10 cellular contexts compared by ENCODE assay signal in genomic region chr2:201406077-201406662, GRCh38. TPM values are rescaled to one million over a fixed set of nuclear protein-coding genes. Genes with fewer than 3 reads are reported as not detected.
DNase-seq lines count a peak whose midpoint lies in the region; FAIRE-seq and TF ChIP-seq lines count a peak whose summit lies in the region.
"Had no signal": no experiment of that assay in that cellular context is flagged by ENCODE, and none has a peak within 500 bp of the region (broad histone marks: within the 10 kb centered on the region; RNA-seq: fewer than 3 reads in every experiment).

No MANE protein-coding gene starts in this region.

- no peak overlapping the region for H4K91ac ChIP-seq in H9 (ENCODE audit: insufficient read length, low read depth, low read length)

- H3K18ac ChIP-seq in H9 (ENCODE audit: insufficient read length, low read depth, low read length): no peak overlapping the region

- no peak overlapping the region for H2AFZ ChIP-seq in H9 (ENCODE audit: low read length)

- H2BK15ac ChIP-seq in H9 (ENCODE audit: low read depth, low read length): no peak overlapping the region

- H3K27ac Mint-ChIP-seq in CD8-positive, alpha-beta memory T cell: no peak overlapping the region
- H3K27ac Mint-ChIP-seq in H9: peak overlapping the region in 1 of 3 experiments; percentile 12; a peak in 1 of 7 replicates
- H3K27ac Mint-ChIP-seq in nephron progenitor cell: no peak overlapping the region

- no peaks in the 10 kb centered on the region for H3K79me2 ChIP-seq in H9 (ENCODE audit: insufficient read depth, low read length)

- no peaks in the 10 kb centered on the region for H3K23me2 ChIP-seq in H9 (ENCODE audit: insufficient read length, low read depth, low read length, poor library complexity, severe bottlenecking)

- H2BK120ac ChIP-seq in H9 (ENCODE audit: low read depth, low read length, poor library complexity, severe bottlenecking): no peak overlapping the region

- no peaks in the 10 kb centered on the region for H3K9me3 ChIP-seq in CD8-positive, alpha-beta memory T cell (ENCODE audit: low read length)
- H3K9me3 ChIP-seq in muscle layer of duodenum (ENCODE audit: control insufficient read depth in 1 of 2, low read length in 2 of 2) (no peaks in the 10 kb centered on the region), H9 (ENCODE audit: control insufficient read depth, low read depth, low read length) (no peaks in the 10 kb centered on the region)

- H3K36me3 Mint-ChIP-seq in CD8-positive, alpha-beta memory T cell: peaks cover 4 to 38% (median 12%) of the 10 kb centered on the region in 3 donors
- H3K36me3 Mint-ChIP-seq in H9 (ENCODE audit: insufficient read depth in 1 of 3, low read depth in 3 of 3) (peaks cover 0 to 5% (median 3%) of the 10 kb centered on the region in 3 experiments; a peak in 3 of 7 replicates), nephron progenitor cell (ENCODE audit: low read depth) (peaks cover 4% of the 10 kb centered on the region)

- no peak overlapping the region for H4K8ac ChIP-seq in H9 (replicated peaks; ENCODE audit: insufficient read length, low read depth, low read length)

- H3K79me1 ChIP-seq in H9 (ENCODE audit: insufficient read depth, low read depth, low read length, poor library complexity, severe bottlenecking): no peaks in the 10 kb centered on the region

- H3K27ac ChIP-seq in CD8-positive, alpha-beta memory T cell (ENCODE audit: low read depth, low read length): peak overlapping the region; percentile 40
- peak overlapping the region; percentile 39 for H3K27ac ChIP-seq in muscle layer of duodenum (ENCODE audit: low read length)
- H3K27ac ChIP-seq in H9 (ENCODE audit: insufficient read length, low read depth, low read length): no peak overlapping the region
- H3K27ac ChIP-seq: HL-60 had no signal

- no peaks in the 10 kb centered on the region for H4K20me1 ChIP-seq in H9 (ENCODE audit: control insufficient read depth, insufficient read depth, insufficient read length)

- no peak overlapping the region for H3K4me3 Mint-ChIP-seq in CD8-positive, alpha-beta memory T cell
- no peak overlapping the region for H3K4me3 Mint-ChIP-seq in H9
- H3K4me3 Mint-ChIP-seq in nephron progenitor cell: no peak overlapping the region
- H3K4me3 Mint-ChIP-seq: central memory CD8-positive, alpha-beta T cell had no signal

- no peak overlapping the region for H3K14ac ChIP-seq in H9 (ENCODE audit: insufficient read depth, low read length)

- FAIRE-seq in colon (lab: Jason Lieb, UNC): peak; percentile 43

- no peak overlapping the region for H2BK5ac ChIP-seq in H9 (ENCODE audit: insufficient read length, low read length)

- CTCF ChIA-PET in CD8-positive, alpha-beta memory T cell (lab: Charles Lee): interaction anchor here (1.1 kb wide), 1 partner anchor 45 kb away, joined by 3 read pairs; the partner anchor contains the start of genes STRADB and TRAK2

- H3K9me3 Mint-ChIP-seq in CD8-positive, alpha-beta memory T cell: no peaks in the 10 kb centered on the region
- H3K9me3 Mint-ChIP-seq in H9: no peaks in the 10 kb centered on the region
- H3K9me3 Mint-ChIP-seq in nephron progenitor cell: no peaks in the 10 kb centered on the region
- H3K9me3 Mint-ChIP-seq: central memory CD8-positive, alpha-beta T cell had no signal

- no peak overlapping the region for H2BK20ac ChIP-seq in H9 (ENCODE audit: low read depth, low read length, poor library complexity, severe bottlenecking)

- no peaks in the 10 kb centered on the region for H3K27me3 Mint-ChIP-seq in CD8-positive, alpha-beta memory T cell
- no peaks in the 10 kb centered on the region for H3K27me3 Mint-ChIP-seq in H9 (ENCODE audit: low read depth)
- no peaks in the 10 kb centered on the region for H3K27me3 Mint-ChIP-seq in nephron progenitor cell (ENCODE audit: low read depth, poor library complexity)
- H3K27me3 Mint-ChIP-seq: central memory CD8-positive, alpha-beta T cell had no signal

- peaks cover 40 to 60% (median 59%) of the 10 kb centered on the region in 3 donors for H3K4me1 Mint-ChIP-seq in CD8-positive, alpha-beta memory T cell
- 0 out of 4 replicates have a peak, but pooled peaks cover 0 to 3% of the 10 kb centered on the region in 2 experiments for H3K4me1 Mint-ChIP-seq in H9
- no peaks in the 10 kb centered on the region for H3K4me1 Mint-ChIP-seq in nephron progenitor cell

- H2AK5ac ChIP-seq in H9 (ENCODE audit: insufficient read length, low read length): no peak overlapping the region

- peaks cover 19% of the 10 kb centered on the region for H3K4me1 ChIP-seq in CD8-positive, alpha-beta memory T cell (ENCODE audit: insufficient read depth, low read length)
- H3K4me1 ChIP-seq in muscle layer of duodenum (ENCODE audit: control insufficient read depth in 1 of 2, insufficient read depth in 2 of 2, low read length in 2 of 2) (peaks cover 8 to 47% of the 10 kb centered on the region in 2 donors), H9 (ENCODE audit: insufficient read depth, low read length) (no peaks in the 10 kb centered on the region)

- no peak overlapping the region for H3K23ac ChIP-seq in H9 (ENCODE audit: insufficient read length, low read depth, low read length)

- H3K4me3 ChIP-seq in CD8-positive, alpha-beta memory T cell (ENCODE audit: low read length): no peak overlapping the region
- no peak overlapping the region for H3K4me3 ChIP-seq in muscle layer of duodenum (ENCODE audit: low read depth in 1 of 2, low read length in 2 of 2)

- POLR2A ChIA-PET in CD8-positive, alpha-beta memory T cell (lab: Charles Lee): no interaction called here

- no peaks in the 10 kb centered on the region for H3K27me3 ChIP-seq in CD8-positive, alpha-beta memory T cell (ENCODE audit: insufficient read depth, low read length, poor library complexity, severe bottlenecking)
- H3K27me3 ChIP-seq in muscle layer of duodenum (ENCODE audit: low read depth, low read length): no peaks in the 10 kb centered on the region
- H3K27me3 ChIP-seq in H9 (ENCODE audit: insufficient read depth, low read length): no peaks in the 10 kb centered on the region

- H3K4ac ChIP-seq in H9 (ENCODE audit: low read depth, low read length): no peak overlapping the region

- no peak overlapping the region for H3K56ac ChIP-seq in H9 (ENCODE audit: insufficient read length, low read depth, low read length)

- H3T11ph ChIP-seq in H9 (ENCODE audit: low read length): no peak overlapping the region

- H3K9ac ChIP-seq in H9 (ENCODE audit: extremely low read depth, insufficient read length, low read length): no peak overlapping the region

- WGBS in H9 (ENCODE audit: extremely low coverage, insufficient read length, low lambda C conversion rate): no CpG with 5 or more reads among the region's 3 CpGs

- H3K36me3 ChIP-seq in CD8-positive, alpha-beta memory T cell (ENCODE audit: insufficient read depth, low read length): no peaks in the 10 kb centered on the region
- H3K36me3 ChIP-seq in muscle layer of duodenum (ENCODE audit: control insufficient read depth in 1 of 2, insufficient read depth in 2 of 2, low read length in 2 of 2): no peaks in the 10 kb centered on the region

- TF ChIP-seq CTCF in H9 (conservative IDR thresholded peaks at IDR 0.05): no peak
- no peak for TF ChIP-seq CTCF in nephron progenitor cell (IDR thresholded peaks at IDR 0.05)

- no peak overlapping the region for H3K4me2 ChIP-seq in H9 (ENCODE audit: insufficient read depth, insufficient read length, low read length)

- H4K5ac ChIP-seq in H9 (ENCODE audit: insufficient read length, low read depth, low read length): no peak overlapping the region

- no peak for DNase-seq in CD8-positive, alpha-beta memory T cell
- peak; percentile 66 for DNase-seq in NCI-H1048 (lab: John Stamatoyannopoulos, UW)
- no peak for DNase-seq in H9
- DNase-seq in central memory CD4-positive, alpha-beta T cell: no peak
- DNase-seq in nephron progenitor cell: no peak
- no peak for DNase-seq in SIG-M5 treated with dmso at 0.1 percent for 504 hours (lab: John Stamatoyannopoulos, UW; ENCODE audit: unreplicated experiment)

- no peak overlapping the region for H2BK12ac ChIP-seq in H9 (ENCODE audit: insufficient read length, low read depth, low read length)

RNA-seq across cellular contexts. Expression of gene TRAK2, which starts 45.1 kb away (rescaled TPM):
- 10 to 100 TPM; 24.9 to 26.0 TPM for total RNA-seq in CD8-positive, alpha-beta memory T cell
- polyA plus RNA-seq in CD8-positive, alpha-beta memory T cell: 40.1 TPM
- 13.8 and 14.2 TPM in 2 replicates for total RNA-seq in H9 (2021)

RNA-seq across cellular contexts. Expression of gene STRADB, which starts 45.4 kb away (rescaled TPM):
- 10 to 100 TPM; 22.3 to 27.7 TPM for total RNA-seq in CD8-positive, alpha-beta memory T cell
- polyA plus RNA-seq in CD8-positive, alpha-beta memory T cell: 35.3 TPM
- total RNA-seq in H9 (2021): 40.5 and 48.4 TPM in 2 replicates

RNA-seq across cellular contexts. Expression of gene FLACC1, which starts 49.0 kb away (rescaled TPM):
- total RNA-seq in CD8-positive, alpha-beta memory T cell: 1 to 10 TPM; 1.8 to 2.5 TPM
- polyA plus RNA-seq in CD8-positive, alpha-beta memory T cell: 0.97 TPM
- total RNA-seq in H9 (2021): 0.42 TPM in 1 of 2 replicates, not detected in the other
